ENCODE assay signal across 1 cellular context in genomic region chr16:27995378-27995777, GRCh38.
TF ChIP-seq lines count a peak whose summit lies in the region.

No MANE protein-coding gene starts in this region.

TF ChIP-seq in K562, 482 proteins besides CTCF, POLR2A, EP300 and RAD21 (continued from another document):
- TF ChIP-seq, protein P1, sequence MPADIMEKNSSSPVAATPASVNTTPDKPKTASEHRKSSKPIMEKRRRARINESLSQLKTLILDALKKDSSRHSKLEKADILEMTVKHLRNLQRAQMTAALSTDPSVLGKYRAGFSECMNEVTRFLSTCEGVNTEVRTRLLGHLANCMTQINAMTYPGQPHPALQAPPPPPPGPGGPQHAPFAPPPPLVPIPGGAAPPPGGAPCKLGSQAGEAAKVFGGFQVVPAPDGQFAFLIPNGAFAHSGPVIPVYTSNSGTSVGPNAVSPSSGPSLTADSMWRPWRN (IDR thresholded peaks at IDR 0.05; ENCODE audit: low read depth), result peak; percentile 98
- TF ChIP-seq HEY1 (CRISPR knock-in tag; IDR thresholded peaks at IDR 0.05; ENCODE audit: borderline replicate concordance), result no peak
- no peak for TF ChIP-seq ZFP30 (CRISPR knock-in tag; IDR thresholded peaks at IDR 0.05; ENCODE audit: borderline replicate concordance)
